In genomic region chr17:17840751-17841591, GRCh38 we compare ENCODE assay signal across 8 cellular contexts. TPM values are rescaled to one million over a fixed set of nuclear protein-coding genes. Genes with fewer than 3 reads are reported as not detected.
DNase-seq lines count a peak whose midpoint lies in the region; ATAC-seq and TF ChIP-seq lines count a peak whose summit lies in the region.

No MANE protein-coding gene starts in this region.

- peaks cover 23 to 67% (median 54%) of the 10 kb centered on the region in 12 donors for H3K4me1 ChIP-seq in heart left ventricle
- peaks cover 19% of the 10 kb centered on the region for H3K4me1 ChIP-seq in rectal smooth muscle tissue (ENCODE audit: control insufficient read depth, insufficient read depth, low read length)

- H3K9ac ChIP-seq in rectal smooth muscle tissue (ENCODE audit: low read length): peak overlapping the region; percentile 61

- intact Hi-C loops in heart left ventricle (cut with DNase I): no loop called here

- 31 to 38% (median 35%) methylated on average over 4 to 7 of the region's 7 CpGs for WGBS in heart left ventricle, 4 donors

- TF ChIP-seq EP300 in Ishikawa (IDR thresholded peaks at IDR 0.05; ENCODE audit: borderline replicate concordance): no peak

- TF ChIP-seq CTCF in heart left ventricle (IDR thresholded peaks at IDR 0.05): no peak

- H3K9me3 ChIP-seq in heart left ventricle: no peaks in the 10 kb centered on the region

- H3K36me3 Mint-ChIP-seq in activated naive CD4-positive, alpha-beta T cell treated with anti-CD3 and anti-CD28 coated beads, Interleukin-2, amount 50 U/mL, for 72 hours: peaks cover 1 to 2% of the 10 kb centered on the region in 2 donors

- H3K27me3 ChIP-seq in heart left ventricle: no peaks in the 10 kb centered on the region
- no peaks in the 10 kb centered on the region for H3K27me3 ChIP-seq in rectal smooth muscle tissue (ENCODE audit: control insufficient read depth, insufficient read depth, low read length)

- TF ChIP-seq RAD21 in Ishikawa (IDR thresholded peaks at IDR 0.05; ENCODE audit: low read depth): no peak

- ATAC-seq in activated naive CD4-positive, alpha-beta T cell treated with anti-CD3 and anti-CD28 coated beads, Interleukin-2, amount 50 U/mL, for 72 hours: no peak
- ATAC-seq in heart left ventricle (peak in 3 of 4 donors; percentile 0 to 2 (median 0)), GM19452 (IDR thresholded peaks at IDR 0.05; ENCODE audit: unreplicated experiment) (no peak), HG03565 (IDR thresholded peaks at IDR 0.05; ENCODE audit: unreplicated experiment) (no peak)

- no peak for TF ChIP-seq POLR2A in heart left ventricle (IDR thresholded peaks at IDR 0.05)

- DNase-seq in C1 segment of cervical spinal cord (lab: John Stamatoyannopoulos, UW) (peak in 8 of 14 donors; percentile 51 to 88 (median 81)), heart left ventricle (peak in 2 of 5 donors; percentile 57 to 59), HT-29 (ENCODE audit: low spot score) (no peak)
- no peak for DNase-seq in activated naive CD4-positive, alpha-beta T cell treated with anti-CD3 and anti-CD28 coated beads, Interleukin-2, amount 50 U/mL, for 72 hours (ENCODE audit: low spot score in 2 of 2)

- H3K27ac ChIP-seq in heart left ventricle: peak overlapping the region; percentile 95 to 100 (median 98)
- peak overlapping the region; percentile 96 for H3K27ac ChIP-seq in rectal smooth muscle tissue (ENCODE audit: low read depth, low read length)

- H3K27ac Mint-ChIP-seq in activated naive CD4-positive, alpha-beta T cell treated with anti-CD3 and anti-CD28 coated beads, Interleukin-2, amount 50 U/mL, for 72 hours: peak overlapping the region; percentile 83 to 87

- H3K4me3 ChIP-seq in heart left ventricle (peak overlapping the region in 11 of 12 donors; percentile 26 to 68 (median 54)), rectal smooth muscle tissue (ENCODE audit: low read length) (no peak overlapping the region)

- H3K36me3 ChIP-seq in heart left ventricle (peaks cover 0 to 2% (median 0%) of the 10 kb centered on the region in 9 donors), rectal smooth muscle tissue (ENCODE audit: control insufficient read depth, insufficient read depth, low read length) (no peaks in the 10 kb centered on the region)

- H3K9me3 Mint-ChIP-seq in activated naive CD4-positive, alpha-beta T cell treated with anti-CD3 and anti-CD28 coated beads, Interleukin-2, amount 50 U/mL, for 72 hours: peaks cover 0 to under 1% of the 10 kb centered on the region in 2 donors

TF ChIP-seq in Ishikawa, 13 proteins besides CTCF, POLR2A, EP300 and RAD21:
- TF ChIP-seq ZBTB7A (IDR thresholded peaks at IDR 0.05; ENCODE audit: low read depth): no peak
- TF ChIP-seq YY1 (IDR thresholded peaks at IDR 0.05; ENCODE audit: low read depth): 0 out of 2 replicates have a peak, but pooled peaks have one; percentile 10
- TF ChIP-seq EGR1 (IDR thresholded peaks at IDR 0.05): no peak
- TF ChIP-seq TEAD4 (IDR thresholded peaks at IDR 0.05): no peak

RNA-seq across cellular contexts. Expression of gene SREBF1, which starts 4.2 kb away (rescaled TPM):
- 100 to 1,000 TPM in 1 of 2 donors, 10 to 100 TPM in 1; 67.2 to 103 TPM for total RNA-seq in activated naive CD4-positive, alpha-beta T cell treated with anti-CD3 and anti-CD28 coated beads, Interleukin-2, amount 50 U/mL, for 72 hours
- 10 to 100 TPM; 12.8 to 55.2 (median 17.8) TPM for total RNA-seq in heart left ventricle
- 10 to 100 TPM; 22.1 to 41.0 TPM for polyA plus RNA-seq in heart left ventricle
- 296 and 304 TPM in 2 replicates for total RNA-seq in HT-29 (2014; rRNA removed; shearing (Covaris generic))

Comparison
In these comparisons a context has a peak if more than half of its experiments do, and no peak if none do; other contexts are left out.
1. DNase-seq: peak in C1 segment of cervical spinal cord (8 of 14); none in activated naive CD4-positive, alpha-beta T cell treated with anti-CD3 and anti-CD28 coated beads, Interleukin-2, amount 50 U/mL, for 72 hours (0 of 2) and HT-29 (single experiment).
2. ATAC-seq: peak in heart left ventricle (3 of 4); none in activated naive CD4-positive, alpha-beta T cell treated with anti-CD3 and anti-CD28 coated beads, Interleukin-2, amount 50 U/mL, for 72 hours (0 of 2), GM19452 (single experiment) and HG03565 (single experiment).